Comparison of ENCODE assay signal across 8 cellular contexts in the genomic region with DNA sequence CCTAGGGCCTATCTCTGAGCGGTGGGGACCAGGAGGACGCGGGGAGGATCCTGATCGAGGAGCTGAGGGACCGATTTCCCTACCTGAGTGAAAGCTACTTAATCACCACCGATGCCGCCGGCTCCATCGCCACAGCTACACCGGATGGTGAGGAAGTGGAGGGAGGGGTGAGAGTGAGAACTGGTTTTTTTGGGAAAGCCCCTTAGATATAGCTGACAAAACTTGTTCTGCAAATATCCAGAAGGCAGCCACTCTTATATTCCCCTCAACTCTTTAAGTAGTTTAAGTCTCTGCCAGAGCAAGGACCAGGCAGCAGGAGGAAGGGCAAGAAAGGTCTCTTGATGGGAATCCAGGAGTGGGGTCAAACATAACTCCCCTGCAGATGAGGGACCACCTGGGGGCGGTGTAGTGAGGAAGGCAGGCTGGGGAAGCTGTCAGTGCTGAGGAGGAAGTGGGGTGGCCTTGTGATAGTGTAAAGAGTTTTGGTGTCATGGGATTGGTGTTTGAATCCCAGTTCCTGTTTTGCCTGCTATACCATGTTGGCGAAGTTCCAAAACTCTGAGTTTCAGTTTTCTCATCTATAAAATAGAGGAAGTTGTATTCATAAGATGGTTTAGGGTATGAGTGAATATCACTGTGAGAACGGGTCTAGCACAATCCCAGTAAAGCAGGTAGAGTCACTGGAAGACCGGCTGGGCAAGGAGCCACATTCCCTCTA. TPM values are rescaled to one million over a fixed set of nuclear protein-coding genes. Genes with fewer than 3 reads are reported as not detected.
A peak's percentile ranks its signal among the peaks of the same experiment; 100 is the strongest.
DNase-seq lines count a peak whose midpoint lies in the region; ATAC-seq and TF ChIP-seq lines count a peak whose summit lies in the region.

No MANE protein-coding gene starts in this region.

- peaks cover 39 to 92% (median 71%) of the 10 kb centered on the region in 6 donors for H3K4me1 ChIP-seq in spleen

- DNase-seq in UCSD-AML1 (lab: John Stamatoyannopoulos, UW; ENCODE audit: unreplicated experiment) (peak; percentile 82), choroid plexus epithelial cell (ENCODE audit: low read depth) (peak; percentile 17), spleen (peak; percentile 87), amniotic stem cell (lab: John Stamatoyannopoulos, UW) (no peak), COLO829 (ENCODE audit: low spot score) (no peak), NCI-H2196 (lab: John Stamatoyannopoulos, UW; ENCODE audit: unreplicated experiment) (no peak)

- ATAC-seq in GM19043 (IDR thresholded peaks at IDR 0.05; ENCODE audit: low read depth, unreplicated experiment) (peak; percentile 45), HG03159 (IDR thresholded peaks at IDR 0.05; ENCODE audit: unreplicated experiment) (peak; percentile 40)

- peak overlapping the region; percentile 74 to 99 (median 98) for H3K27ac ChIP-seq in spleen

- 17 to 31% (median 25%) methylated on average over 14 of the region's 14 CpGs for WGBS in spleen, 5 donors

- no peaks in the 10 kb centered on the region for H3K27me3 ChIP-seq in spleen (replicated peaks in 1 of 7)

- intact Hi-C loops in spleen (cut with DNase I; ENCODE audit: low total_unique reads), result no loop called here

- H3K4me3 ChIP-seq in choroid plexus epithelial cell (ENCODE audit: low read depth, low read length) (no peak overlapping the region), spleen (peak overlapping the region in 6 of 8 donors; percentile 13 to 97 (median 81))

- TF ChIP-seq CTCF in choroid plexus epithelial cell (conservative IDR thresholded peaks at IDR 0.05; ENCODE audit: low read depth, low read length), result no peak
- peak in 5 of 11 experiments; percentile 23 to 47 (median 32) for TF ChIP-seq CTCF in spleen (IDR thresholded peaks at IDR 0.05 in 8 of 11, conservative IDR thresholded peaks at IDR 0.05 in 3 of 11)

- peaks cover 0 to 55% (median 39%) of the 10 kb centered on the region in 6 donors for H3K36me3 ChIP-seq in spleen

- TF ChIP-seq POLR2A in spleen (IDR thresholded peaks at IDR 0.05), result no peak

- H3K9me3 ChIP-seq in spleen, result no peaks in the 10 kb centered on the region

RNA-seq across cellular contexts. Expression of gene NAGK, which starts 3.4 kb away (rescaled TPM):
- total RNA-seq in spleen, result 100 to 1,000 TPM; 123 to 306 (median 181) TPM
- polyA plus RNA-seq in spleen, result 100 to 1,000 TPM; 127 to 321 (median 266) TPM

RNA-seq across cellular contexts. Expression of gene MCEE, which starts 58.2 kb away (rescaled TPM):
- 10 to 100 TPM; 10.4 to 18.4 (median 14.2) TPM for total RNA-seq in spleen
- polyA plus RNA-seq in spleen, result 10 to 100 TPM; 15.6 to 21.8 (median 18.0) TPM

RNA-seq across cellular contexts. Expression of gene MPHOSPH10, which starts 58.6 kb away (rescaled TPM):
- 10 to 100 TPM; 20.3 to 35.2 (median 27.4) TPM for total RNA-seq in spleen
- 10 to 100 TPM; 20.8 to 23.6 (median 21.7) TPM for polyA plus RNA-seq in spleen

Comparison
In these comparisons a context has a peak if more than half of its experiments do, and no peak if none do; other contexts are left out.
1. DNase-seq: peak in UCSD-AML1 (single experiment), choroid plexus epithelial cell (single experiment) and spleen (single experiment); none in amniotic stem cell (single experiment), COLO829 (single experiment) and NCI-H2196 (single experiment).